In genomic region chr7:23378996-23379395, GRCh38 we compare ENCODE assay signal across 14 cellular contexts.
A peak's percentile ranks its signal among the peaks of the same experiment; 100 is the strongest.
DNase-seq lines count a peak whose midpoint lies in the region; ATAC-seq and TF ChIP-seq lines count a peak whose summit lies in the region.
"Had no signal": no experiment of that assay in that cellular context is flagged by ENCODE, and none has a peak within 500 bp of the region (broad histone marks: within the 10 kb centered on the region; RNA-seq: fewer than 3 reads in every experiment).

No MANE protein-coding gene starts in this region.

- H3K27me3 Mint-ChIP-seq in Caco-2 (ENCODE audit: insufficient read depth, unreplicated experiment) (no peaks in the 10 kb centered on the region), progenitor cell of endocrine pancreas (no peaks in the 10 kb centered on the region)
- H3K27me3 Mint-ChIP-seq: IgD-negative memory B cell had no signal

- intact Hi-C loops in Caco-2 (cut with micrococcal nuclease; ENCODE audit: unreplicated experiment), result loop anchor here (1.0 to 5.0 kb wide), 3 partner anchors 22 to 153 kb away; partner anchors contain the start of genes IGF2BP3 and TRA2A
- intact Hi-C loops in IMR-90 (cut with micrococcal nuclease), result no loop called here

- H3K4me3 Mint-ChIP-seq in Caco-2 (ENCODE audit: unreplicated experiment), result peak overlapping the region; percentile 48
- no peak overlapping the region for H3K4me3 Mint-ChIP-seq in progenitor cell of endocrine pancreas (ENCODE audit: low read depth)
- H3K4me3 Mint-ChIP-seq: CD14-positive monocyte; CD8-positive, alpha-beta T cell; GM23338; IgD-negative memory B cell had no signal

- in situ Hi-C loops in IMR-90 (cut with MboI; ENCODE audit: low sequenced_read_pairs), result no loop called here

- H2BK15ac ChIP-seq in IMR-90 (ENCODE audit: low read depth, low read length), result no peak overlapping the region

- H3K9ac ChIP-seq in IMR-90 (ENCODE audit: low read depth, low read length), result no peak overlapping the region
- H3K9ac ChIP-seq: BLaER1 had no signal

- no peak for TF ChIP-seq RAD21 in IMR-90 (IDR thresholded peaks at IDR 0.05; ENCODE audit: low read length)

- H3K79me1 ChIP-seq in IMR-90 (ENCODE audit: low read depth in 1 of 2, low read length in 2 of 2), result peaks cover 44 to 82% of the 10 kb centered on the region in 2 experiments

- H4K20me1 ChIP-seq in IMR-90 (ENCODE audit: insufficient read depth, low read length), result peaks cover 44% of the 10 kb centered on the region
- H4K20me1 ChIP-seq in hepatocyte (ENCODE audit: insufficient read depth, poor library complexity, severe bottlenecking), result peaks cover 4% of the 10 kb centered on the region
- H4K20me1 ChIP-seq: BLaER1 had no signal

- WGBS in IMR-90 (ENCODE audit: extremely low coverage in 2 of 2, insufficient read length in 1 of 2), 2 experiments, result no CpG with 5 or more reads among the region's 1 CpG
- 83% methylated on average over 1 of the region's 1 CpG for WGBS in hepatocyte (ENCODE audit: low lambda C conversion rate, missing lambda C conversion rate)

- H3K4me3 ChIP-seq in Caco-2 (ENCODE audit: low read depth, low read length) (no peak overlapping the region), IMR-90 (ENCODE audit: insufficient read depth, low read depth, low read length) (no peak overlapping the region), hepatocyte (no peak overlapping the region)
- H3K4me3 ChIP-seq: BLaER1, GM23338 had no signal

- DNase-seq in Caco-2 (peak; percentile 65 to 77), IMR-90 (no peak), hepatocyte (ENCODE audit: low spot score) (no peak), progenitor cell of endocrine pancreas (ENCODE audit: low spot score, unreplicated experiment) (no peak), NCI-H2081 treated with DMSO at 0.1 percent for 48 hours (lab: John Stamatoyannopoulos, UW) (no peak), NCI-H1694 treated with DMSO at 0.1 percent for 48 hours (lab: John Stamatoyannopoulos, UW) (no peak), kidney tubule cell (ENCODE audit: low spot score) (no peak)
- DNase-seq: 8988T; CD8-positive, alpha-beta T cell; HCEC 1CT had no signal

- no peak overlapping the region for H3K27ac ChIP-seq in IMR-90 (ENCODE audit: insufficient read depth, low read length)
- H3K27ac ChIP-seq in hepatocyte, result peak overlapping the region; percentile 41
- H3K27ac ChIP-seq: BLaER1 had no signal

- peaks cover 21% of the 10 kb centered on the region for H3K9me1 ChIP-seq in IMR-90 (ENCODE audit: insufficient read depth, low read length)

- H3K4me1 Mint-ChIP-seq in Caco-2 (ENCODE audit: low read depth, unreplicated experiment) (peaks cover 56% of the 10 kb centered on the region), progenitor cell of endocrine pancreas (ENCODE audit: low read depth) (peaks cover 31% of the 10 kb centered on the region)
- H3K4me1 Mint-ChIP-seq: CD14-positive monocyte had no signal

- no peak overlapping the region; the same call in 1 of the 2 replicates for H2BK20ac ChIP-seq in IMR-90 (ENCODE audit: low read depth, low read length)

- H2AK9ac ChIP-seq in IMR-90 (replicated peaks; ENCODE audit: low read depth, low read length, poor library complexity), result no peak overlapping the region

- H3K79me2 ChIP-seq in hepatocyte, result peaks cover 66% of the 10 kb centered on the region

- H3K9me3 Mint-ChIP-seq in Caco-2 (ENCODE audit: unreplicated experiment), result no peaks in the 10 kb centered on the region
- H3K9me3 Mint-ChIP-seq in progenitor cell of endocrine pancreas (ENCODE audit: low read depth), result peaks cover 3% of the 10 kb centered on the region
- H3K9me3 Mint-ChIP-seq: CD8-positive, alpha-beta T cell; GM23338; IgD-negative memory B cell had no signal

- H3K4me1 ChIP-seq in Caco-2 (peaks cover 73% of the 10 kb centered on the region), IMR-90 (ENCODE audit: control insufficient read depth, insufficient read depth, low read length) (peaks cover 4% of the 10 kb centered on the region; the same call in 1 of the 2 replicates), hepatocyte (ENCODE audit: insufficient read depth) (peaks cover 13% of the 10 kb centered on the region)
- H3K4me1 ChIP-seq: BLaER1 had no signal

- H3K9me3 ChIP-seq in Caco-2 (no peaks in the 10 kb centered on the region), IMR-90 (ENCODE audit: control insufficient read depth, insufficient read depth, low read length) (no peaks in the 10 kb centered on the region), hepatocyte (ENCODE audit: low read depth) (no peaks in the 10 kb centered on the region)
- H3K9me3 ChIP-seq: BLaER1 had no signal

- no peak for TF ChIP-seq POLR2A in IMR-90 (IDR thresholded peaks at IDR 0.05; ENCODE audit: low read depth, low read length)

- no peak overlapping the region for H4K91ac ChIP-seq in IMR-90 (ENCODE audit: insufficient read depth, low read depth, low read length)

- no peak overlapping the region for H3K4me2 ChIP-seq in IMR-90 (ENCODE audit: low read depth, low read length)
- no peak overlapping the region for H3K4me2 ChIP-seq in hepatocyte
- H3K4me2 ChIP-seq: BLaER1, GM23338 had no signal

- no peak overlapping the region; the same call in 1 of the 2 replicates for H3K4ac ChIP-seq in IMR-90 (ENCODE audit: low read depth, low read length)

- H3K18ac ChIP-seq in IMR-90 (ENCODE audit: low read depth, low read length), result no peak overlapping the region

- no peak overlapping the region for H4K8ac ChIP-seq in IMR-90 (ENCODE audit: low read depth in 2 of 2, low read length in 2 of 2)

- no peak overlapping the region for H3K14ac ChIP-seq in IMR-90 (replicated peaks; ENCODE audit: low read depth, low read length)

- H3K27me3 ChIP-seq in Caco-2 (replicated peaks; ENCODE audit: control insufficient read depth, insufficient read depth, low read length) (no peaks in the 10 kb centered on the region), IMR-90 (ENCODE audit: control insufficient read depth, insufficient read depth, low read length) (no peaks in the 10 kb centered on the region), hepatocyte (no peaks in the 10 kb centered on the region)
- H3K27me3 ChIP-seq: BLaER1 had no signal

- H2BK5ac ChIP-seq in IMR-90 (ENCODE audit: low read depth, low read length, poor library complexity, severe bottlenecking), result no peak overlapping the region

- BruUV-seq in Caco-2 (replicated peaks; lab: Mats Ljungman, UMichigan) (no TSS peak), IMR-90 (replicated peaks; lab: Mats Ljungman, UMichigan) (no TSS peak)

- no peak for TF ChIP-seq CTCF in Caco-2 (IDR thresholded peaks at IDR 0.05; ENCODE audit: insufficient read depth in 1 of 2, low read depth in 1 of 2, low read length in 1 of 2, severe bottlenecking in 1 of 2, unreplicated experiment in 1 of 2)
- TF ChIP-seq CTCF in IMR-90 (conservative IDR thresholded peaks at IDR 0.05; ENCODE audit: low read depth, low read length), result no peak
- no peak for TF ChIP-seq CTCF in hepatocyte (IDR thresholded peaks at IDR 0.05; ENCODE audit: poor library complexity)
- TF ChIP-seq CTCF in progenitor cell of endocrine pancreas (IDR thresholded peaks at IDR 0.05; ENCODE audit: unreplicated experiment), result no peak

- no peak overlapping the region for H2AFZ ChIP-seq in IMR-90 (replicated peaks; ENCODE audit: low read length, poor library complexity)
- H2AFZ ChIP-seq in hepatocyte, result no peak overlapping the region
- H2AFZ ChIP-seq: GM23338 had no signal

- CTCF ChIA-PET in Caco-2 (lab: Charles Lee) (interaction anchor here (1.7 kb wide), 1 partner anchor 21 kb away, joined by 5 read pairs; no protein-coding TSS in a partner anchor), IMR-90 (lab: Yijun Ruan, JAX) (no interaction called here)

- dilution Hi-C loops in IMR-90 (cut with HindIII; ENCODE audit: low sequenced_read_pairs, unreplicated experiment), result no loop called here

- H3K36me3 ChIP-seq in Caco-2 (ENCODE audit: control insufficient read depth, insufficient read depth, low read length) (no peaks in the 10 kb centered on the region; the same call in 1 of the 2 replicates), IMR-90 (ENCODE audit: control insufficient read depth, insufficient read depth, low read length) (peaks cover 3% of the 10 kb centered on the region), hepatocyte (replicated peaks; ENCODE audit: insufficient read depth, low read depth) (no peaks in the 10 kb centered on the region)
- H3K36me3 ChIP-seq: BLaER1 had no signal

- POLR2A ChIA-PET in Caco-2 (lab: Charles Lee) (interaction anchor here (1.0 kb wide), 1 partner anchor 80 kb away, joined by 3 read pairs; no protein-coding TSS in a partner anchor), IMR-90 (lab: Charles Lee; ENCODE audit: unreplicated experiment) (no interaction called here)

- H3K9me2 ChIP-seq in hepatocyte (replicated peaks; ENCODE audit: insufficient read depth), result no peaks in the 10 kb centered on the region

- ATAC-seq in IMR-90 (ENCODE audit: low read depth), result no peak
- ATAC-seq: CD8-positive, alpha-beta T cell; GM23338 had no signal

- peak overlapping the region; percentile 51 for H3K27ac Mint-ChIP-seq in Caco-2 (ENCODE audit: unreplicated experiment)
- H3K27ac Mint-ChIP-seq in progenitor cell of endocrine pancreas, result peak overlapping the region; percentile 58
- H3K27ac Mint-ChIP-seq: CD14-positive monocyte; CD8-positive, alpha-beta T cell; GM23338; IgD-negative memory B cell had no signal

- no peak overlapping the region for H3K56ac ChIP-seq in IMR-90 (ENCODE audit: extremely low read depth, insufficient read depth, low read length)

- H3K23ac ChIP-seq in IMR-90 (ENCODE audit: low read depth, low read length), result peak overlapping the region; percentile 82; the same call in 1 of the 2 replicates

- H3K36me3 Mint-ChIP-seq in Caco-2 (ENCODE audit: insufficient read depth, unreplicated experiment), result peaks cover 62% of the 10 kb centered on the region
- peaks cover 17% of the 10 kb centered on the region for H3K36me3 Mint-ChIP-seq in progenitor cell of endocrine pancreas (ENCODE audit: insufficient read depth)
- H3K36me3 Mint-ChIP-seq: CD14-positive monocyte; CD8-positive, alpha-beta T cell had no signal

- H4K5ac ChIP-seq in IMR-90 (ENCODE audit: low read depth, low read length), result no peak overlapping the region

- no peak overlapping the region for H2BK120ac ChIP-seq in IMR-90 (ENCODE audit: low read depth, low read length)

- H2AK5ac ChIP-seq in IMR-90 (ENCODE audit: low read depth, low read length), result no peak overlapping the region

TF ChIP-seq in IMR-90, 13 proteins besides CTCF, POLR2A, EP300 and RAD21 (continues in another document):
- no peak for TF ChIP-seq USF2 (IDR thresholded peaks at IDR 0.05; ENCODE audit: low read depth, low read length)
- TF ChIP-seq FOS (IDR thresholded peaks at IDR 0.05; ENCODE audit: low read depth, low read length), result no peak
- TF ChIP-seq MAZ (IDR thresholded peaks at IDR 0.05; ENCODE audit: borderline replicate concordance, low read depth, low read length), result no peak
- TF ChIP-seq NFE2L2 (IDR thresholded peaks at IDR 0.05; ENCODE audit: low read depth, low read length), result no peak
- TF ChIP-seq CEBPB (IDR thresholded peaks at IDR 0.05; ENCODE audit: low read depth, low read length), result no peak

Comparison
In these comparisons a context has a peak if more than half of its experiments do, and no peak if none do; other contexts are left out.
1. DNase-seq: peak in Caco-2 (2 of 2); none in IMR-90 (single experiment), hepatocyte (single experiment), progenitor cell of endocrine pancreas (single experiment), NCI-H2081 treated with DMSO at 0.1 percent for 48 hours (single experiment), NCI-H1694 treated with DMSO at 0.1 percent for 48 hours (single experiment) and kidney tubule cell (single experiment).